8 cellular contexts compared by ENCODE assay signal in genomic region chr17:61196799-61197198, GRCh38.
"Had no signal": no experiment of that assay in that cellular context is flagged by ENCODE, and none has a peak within 500 bp of the region (broad histone marks: within the 10 kb centered on the region; RNA-seq: fewer than 3 reads in every experiment).

No MANE protein-coding gene starts in this region.

- H3K4me3 ChIP-seq: thyroid gland had no signal

- H3K36me3 ChIP-seq: thyroid gland had no signal

- H3K4me1 ChIP-seq: foreskin keratinocyte had no signal

- DNase-seq: activated CD4-positive, alpha-beta T cell treated with anti-CD3 and anti-CD28 coated beads, Interleukin-2, amount 50 U/mL, for 4 hours; activated CD4-positive, CD25-positive, alpha-beta regulatory T cell treated with anti-CD3 and anti-CD28 coated beads, Interleukin-2, amount 50 U/mL, for 72 hours; activated effector memory CD4-positive, alpha-beta T cell treated with Interleukin-2 at 50 U/mL for 16 hours; activated T-cell treated with anti-CD3 and anti-CD28 coated beads, Interleukin-2, amount 50 U/mL, for 24 hours; foreskin keratinocyte; small intestine; SW 1271; thyroid gland had no signal

- H3K27ac ChIP-seq: foreskin keratinocyte, thyroid gland had no signal

- H3K27me3 ChIP-seq: foreskin keratinocyte, thyroid gland had no signal

- H3K9me3 ChIP-seq: thyroid gland had no signal

- ATAC-seq: foreskin keratinocyte had no signal
